Comparison of ENCODE assay signal across 1 cellular context in the genomic region with DNA sequence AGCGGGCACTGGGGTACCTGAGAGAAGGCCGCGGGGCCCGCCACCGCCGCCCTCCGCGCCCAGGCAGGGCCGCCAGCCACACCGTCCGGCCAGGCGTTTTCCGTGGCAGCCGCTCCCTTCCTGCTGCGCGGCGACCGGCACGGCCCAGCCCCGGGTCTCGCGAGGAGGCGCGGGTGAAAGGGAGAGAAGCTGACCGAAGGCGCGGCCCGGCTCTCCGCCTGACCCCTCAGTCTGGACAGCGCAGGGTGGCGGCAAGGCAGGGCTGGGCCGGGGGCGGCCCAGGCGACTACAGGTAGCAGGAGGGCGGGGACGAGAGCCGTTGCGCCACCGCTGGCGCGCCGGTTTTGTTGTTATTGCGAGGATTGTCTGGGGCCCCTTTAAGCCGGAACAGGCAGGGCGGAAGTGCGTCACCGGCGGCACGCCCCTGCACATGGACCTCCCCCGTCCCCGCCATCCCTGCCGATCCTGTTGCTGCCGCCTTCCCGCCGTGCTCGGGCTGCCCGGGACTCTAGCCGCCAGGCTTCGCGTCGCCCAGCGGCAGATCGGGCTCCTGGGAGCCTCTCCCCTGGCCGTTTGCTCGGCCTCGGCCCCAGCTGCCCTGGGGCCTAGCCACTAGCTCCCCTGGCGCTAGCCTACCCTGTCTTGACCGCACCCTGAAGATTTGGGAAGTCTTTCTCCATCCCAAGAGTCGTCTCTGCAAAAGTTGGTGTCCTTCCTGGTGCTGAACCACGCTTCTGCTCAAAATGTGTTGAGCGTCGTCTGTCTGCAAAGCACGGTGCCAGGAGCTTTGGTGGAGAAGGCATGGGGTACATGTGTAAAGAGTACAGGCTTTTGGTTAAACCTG.
TF ChIP-seq lines count a peak whose summit lies in the region.

A gene with protein sequence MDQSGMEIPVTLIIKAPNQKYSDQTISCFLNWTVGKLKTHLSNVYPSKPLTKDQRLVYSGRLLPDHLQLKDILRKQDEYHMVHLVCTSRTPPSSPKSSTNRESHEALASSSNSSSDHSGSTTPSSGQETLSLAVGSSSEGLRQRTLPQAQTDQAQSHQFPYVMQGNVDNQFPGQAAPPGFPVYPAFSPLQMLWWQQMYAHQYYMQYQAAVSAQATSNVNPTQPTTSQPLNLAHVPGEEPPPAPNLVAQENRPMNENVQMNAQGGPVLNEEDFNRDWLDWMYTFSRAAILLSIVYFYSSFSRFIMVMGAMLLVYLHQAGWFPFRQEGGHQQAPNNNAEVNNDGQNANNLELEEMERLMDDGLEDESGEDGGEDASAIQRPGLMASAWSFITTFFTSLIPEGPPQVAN (minus strand): TSS at position 352 of the 844 bp plus-strand sequence. CDS start 805 bp downstream, outside the sequence.

TF ChIP-seq in WTC11, 78 proteins besides CTCF, POLR2A, EP300 and RAD21 (continued from another document and continues in another):
- TF ChIP-seq, protein P1, sequence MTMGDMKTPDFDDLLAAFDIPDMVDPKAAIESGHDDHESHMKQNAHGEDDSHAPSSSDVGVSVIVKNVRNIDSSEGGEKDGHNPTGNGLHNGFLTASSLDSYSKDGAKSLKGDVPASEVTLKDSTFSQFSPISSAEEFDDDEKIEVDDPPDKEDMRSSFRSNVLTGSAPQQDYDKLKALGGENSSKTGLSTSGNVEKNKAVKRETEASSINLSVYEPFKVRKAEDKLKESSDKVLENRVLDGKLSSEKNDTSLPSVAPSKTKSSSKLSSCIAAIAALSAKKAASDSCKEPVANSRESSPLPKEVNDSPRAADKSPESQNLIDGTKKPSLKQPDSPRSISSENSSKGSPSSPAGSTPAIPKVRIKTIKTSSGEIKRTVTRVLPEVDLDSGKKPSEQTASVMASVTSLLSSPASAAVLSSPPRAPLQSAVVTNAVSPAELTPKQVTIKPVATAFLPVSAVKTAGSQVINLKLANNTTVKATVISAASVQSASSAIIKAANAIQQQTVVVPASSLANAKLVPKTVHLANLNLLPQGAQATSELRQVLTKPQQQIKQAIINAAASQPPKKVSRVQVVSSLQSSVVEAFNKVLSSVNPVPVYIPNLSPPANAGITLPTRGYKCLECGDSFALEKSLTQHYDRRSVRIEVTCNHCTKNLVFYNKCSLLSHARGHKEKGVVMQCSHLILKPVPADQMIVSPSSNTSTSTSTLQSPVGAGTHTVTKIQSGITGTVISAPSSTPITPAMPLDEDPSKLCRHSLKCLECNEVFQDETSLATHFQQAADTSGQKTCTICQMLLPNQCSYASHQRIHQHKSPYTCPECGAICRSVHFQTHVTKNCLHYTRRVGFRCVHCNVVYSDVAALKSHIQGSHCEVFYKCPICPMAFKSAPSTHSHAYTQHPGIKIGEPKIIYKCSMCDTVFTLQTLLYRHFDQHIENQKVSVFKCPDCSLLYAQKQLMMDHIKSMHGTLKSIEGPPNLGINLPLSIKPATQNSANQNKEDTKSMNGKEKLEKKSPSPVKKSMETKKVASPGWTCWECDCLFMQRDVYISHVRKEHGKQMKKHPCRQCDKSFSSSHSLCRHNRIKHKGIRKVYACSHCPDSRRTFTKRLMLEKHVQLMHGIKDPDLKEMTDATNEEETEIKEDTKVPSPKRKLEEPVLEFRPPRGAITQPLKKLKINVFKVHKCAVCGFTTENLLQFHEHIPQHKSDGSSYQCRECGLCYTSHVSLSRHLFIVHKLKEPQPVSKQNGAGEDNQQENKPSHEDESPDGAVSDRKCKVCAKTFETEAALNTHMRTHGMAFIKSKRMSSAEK (CRISPR knock-in tag; IDR thresholded peaks at IDR 0.05; ENCODE audit: borderline replicate concordance) = no peak
- 0 out of 2 replicates have a peak, but pooled peaks have one; percentile 37 for TF ChIP-seq TCF7 (CRISPR knock-in tag; IDR thresholded peaks at IDR 0.05; ENCODE audit: low read depth)
- TF ChIP-seq, protein P2, sequence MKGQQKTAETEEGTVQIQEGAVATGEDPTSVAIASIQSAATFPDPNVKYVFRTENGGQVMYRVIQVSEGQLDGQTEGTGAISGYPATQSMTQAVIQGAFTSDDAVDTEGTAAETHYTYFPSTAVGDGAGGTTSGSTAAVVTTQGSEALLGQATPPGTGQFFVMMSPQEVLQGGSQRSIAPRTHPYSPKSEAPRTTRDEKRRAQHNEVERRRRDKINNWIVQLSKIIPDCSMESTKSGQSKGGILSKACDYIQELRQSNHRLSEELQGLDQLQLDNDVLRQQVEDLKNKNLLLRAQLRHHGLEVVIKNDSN (CRISPR knock-in tag; IDR thresholded peaks at IDR 0.05) = peak; percentile 76; the same call in 1 of the 2 replicates
- no peak for TF ChIP-seq EMX1 (CRISPR knock-in tag; IDR thresholded peaks at IDR 0.05)
- no peak for TF ChIP-seq GRHL2 (CRISPR knock-in tag; IDR thresholded peaks at IDR 0.05; ENCODE audit: insufficient replicate concordance, severe bottlenecking)
- TF ChIP-seq, protein P3, sequence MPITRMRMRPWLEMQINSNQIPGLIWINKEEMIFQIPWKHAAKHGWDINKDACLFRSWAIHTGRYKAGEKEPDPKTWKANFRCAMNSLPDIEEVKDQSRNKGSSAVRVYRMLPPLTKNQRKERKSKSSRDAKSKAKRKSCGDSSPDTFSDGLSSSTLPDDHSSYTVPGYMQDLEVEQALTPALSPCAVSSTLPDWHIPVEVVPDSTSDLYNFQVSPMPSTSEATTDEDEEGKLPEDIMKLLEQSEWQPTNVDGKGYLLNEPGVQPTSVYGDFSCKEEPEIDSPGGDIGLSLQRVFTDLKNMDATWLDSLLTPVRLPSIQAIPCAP (CRISPR knock-in tag; IDR thresholded peaks at IDR 0.05) = 0 out of 2 replicates have a peak, but pooled peaks have one; percentile 26
- TF ChIP-seq, protein P4, sequence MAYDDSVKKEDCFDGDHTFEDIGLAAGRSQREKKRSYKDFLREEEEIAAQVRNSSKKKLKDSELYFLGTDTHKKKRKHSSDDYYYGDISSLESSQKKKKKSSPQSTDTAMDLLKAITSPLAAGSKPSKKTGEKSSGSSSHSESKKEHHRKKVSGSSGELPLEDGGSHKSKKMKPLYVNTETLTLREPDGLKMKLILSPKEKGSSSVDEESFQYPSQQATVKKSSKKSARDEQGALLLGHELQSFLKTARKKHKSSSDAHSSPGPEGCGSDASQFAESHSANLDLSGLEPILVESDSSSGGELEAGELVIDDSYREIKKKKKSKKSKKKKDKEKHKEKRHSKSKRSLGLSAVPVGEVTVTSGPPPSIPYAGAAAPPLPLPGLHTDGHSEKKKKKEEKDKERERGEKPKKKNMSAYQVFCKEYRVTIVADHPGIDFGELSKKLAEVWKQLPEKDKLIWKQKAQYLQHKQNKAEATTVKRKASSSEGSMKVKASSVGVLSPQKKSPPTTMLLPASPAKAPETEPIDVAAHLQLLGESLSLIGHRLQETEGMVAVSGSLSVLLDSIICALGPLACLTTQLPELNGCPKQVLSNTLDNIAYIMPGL (CRISPR knock-in tag; IDR thresholded peaks at IDR 0.05) = peak; percentile 99
- TF ChIP-seq, protein P5, sequence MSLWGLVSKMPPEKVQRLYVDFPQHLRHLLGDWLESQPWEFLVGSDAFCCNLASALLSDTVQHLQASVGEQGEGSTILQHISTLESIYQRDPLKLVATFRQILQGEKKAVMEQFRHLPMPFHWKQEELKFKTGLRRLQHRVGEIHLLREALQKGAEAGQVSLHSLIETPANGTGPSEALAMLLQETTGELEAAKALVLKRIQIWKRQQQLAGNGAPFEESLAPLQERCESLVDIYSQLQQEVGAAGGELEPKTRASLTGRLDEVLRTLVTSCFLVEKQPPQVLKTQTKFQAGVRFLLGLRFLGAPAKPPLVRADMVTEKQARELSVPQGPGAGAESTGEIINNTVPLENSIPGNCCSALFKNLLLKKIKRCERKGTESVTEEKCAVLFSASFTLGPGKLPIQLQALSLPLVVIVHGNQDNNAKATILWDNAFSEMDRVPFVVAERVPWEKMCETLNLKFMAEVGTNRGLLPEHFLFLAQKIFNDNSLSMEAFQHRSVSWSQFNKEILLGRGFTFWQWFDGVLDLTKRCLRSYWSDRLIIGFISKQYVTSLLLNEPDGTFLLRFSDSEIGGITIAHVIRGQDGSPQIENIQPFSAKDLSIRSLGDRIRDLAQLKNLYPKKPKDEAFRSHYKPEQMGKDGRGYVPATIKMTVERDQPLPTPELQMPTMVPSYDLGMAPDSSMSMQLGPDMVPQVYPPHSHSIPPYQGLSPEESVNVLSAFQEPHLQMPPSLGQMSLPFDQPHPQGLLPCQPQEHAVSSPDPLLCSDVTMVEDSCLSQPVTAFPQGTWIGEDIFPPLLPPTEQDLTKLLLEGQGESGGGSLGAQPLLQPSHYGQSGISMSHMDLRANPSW (CRISPR knock-in tag; conservative IDR thresholded peaks at IDR 0.05; ENCODE audit: low read depth) = 0 out of 2 replicates have a peak, but pooled peaks have one; percentile 82
- TF ChIP-seq NR2C2 (CRISPR knock-in tag; IDR thresholded peaks at IDR 0.05) = peak; percentile 52; the same call in 1 of the 2 replicates
- TF ChIP-seq, protein P6, sequence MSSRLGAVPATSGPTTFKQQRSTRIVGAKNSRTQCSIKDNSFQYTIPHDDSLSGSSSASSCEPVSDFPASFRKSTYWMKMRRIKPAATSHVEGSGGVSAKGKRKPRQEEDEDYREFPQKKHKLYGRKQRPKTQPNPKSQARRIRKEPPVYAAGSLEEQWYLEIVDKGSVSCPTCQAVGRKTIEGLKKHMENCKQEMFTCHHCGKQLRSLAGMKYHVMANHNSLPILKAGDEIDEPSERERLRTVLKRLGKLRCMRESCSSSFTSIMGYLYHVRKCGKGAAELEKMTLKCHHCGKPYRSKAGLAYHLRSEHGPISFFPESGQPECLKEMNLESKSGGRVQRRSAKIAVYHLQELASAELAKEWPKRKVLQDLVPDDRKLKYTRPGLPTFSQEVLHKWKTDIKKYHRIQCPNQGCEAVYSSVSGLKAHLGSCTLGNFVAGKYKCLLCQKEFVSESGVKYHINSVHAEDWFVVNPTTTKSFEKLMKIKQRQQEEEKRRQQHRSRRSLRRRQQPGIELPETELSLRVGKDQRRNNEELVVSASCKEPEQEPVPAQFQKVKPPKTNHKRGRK (CRISPR knock-in tag; IDR thresholded peaks at IDR 0.05; ENCODE audit: borderline replicate concordance) = no peak
- peak; percentile 19; the same call in 1 of the 2 replicates for TF ChIP-seq NFE2L1 (CRISPR knock-in tag; IDR thresholded peaks at IDR 0.05)
- peak; percentile 94 for TF ChIP-seq SP1 (CRISPR knock-in tag; conservative IDR thresholded peaks at IDR 0.05)
- peak; percentile 72; the same call in 1 of the 2 replicates for TF ChIP-seq NR1H2 (CRISPR knock-in tag; IDR thresholded peaks at IDR 0.05)
- TF ChIP-seq, protein P7, sequence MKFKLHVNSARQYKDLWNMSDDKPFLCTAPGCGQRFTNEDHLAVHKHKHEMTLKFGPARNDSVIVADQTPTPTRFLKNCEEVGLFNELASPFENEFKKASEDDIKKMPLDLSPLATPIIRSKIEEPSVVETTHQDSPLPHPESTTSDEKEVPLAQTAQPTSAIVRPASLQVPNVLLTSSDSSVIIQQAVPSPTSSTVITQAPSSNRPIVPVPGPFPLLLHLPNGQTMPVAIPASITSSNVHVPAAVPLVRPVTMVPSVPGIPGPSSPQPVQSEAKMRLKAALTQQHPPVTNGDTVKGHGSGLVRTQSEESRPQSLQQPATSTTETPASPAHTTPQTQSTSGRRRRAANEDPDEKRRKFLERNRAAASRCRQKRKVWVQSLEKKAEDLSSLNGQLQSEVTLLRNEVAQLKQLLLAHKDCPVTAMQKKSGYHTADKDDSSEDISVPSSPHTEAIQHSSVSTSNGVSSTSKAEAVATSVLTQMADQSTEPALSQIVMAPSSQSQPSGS (CRISPR knock-in tag; IDR thresholded peaks at IDR 0.05; ENCODE audit: borderline replicate concordance, low read depth) = no peak
- peak; percentile 74; the same call in 1 of the 2 replicates for TF ChIP-seq ZBTB21 (CRISPR knock-in tag; IDR thresholded peaks at IDR 0.05; ENCODE audit: borderline replicate concordance)
- TF ChIP-seq, protein P8, sequence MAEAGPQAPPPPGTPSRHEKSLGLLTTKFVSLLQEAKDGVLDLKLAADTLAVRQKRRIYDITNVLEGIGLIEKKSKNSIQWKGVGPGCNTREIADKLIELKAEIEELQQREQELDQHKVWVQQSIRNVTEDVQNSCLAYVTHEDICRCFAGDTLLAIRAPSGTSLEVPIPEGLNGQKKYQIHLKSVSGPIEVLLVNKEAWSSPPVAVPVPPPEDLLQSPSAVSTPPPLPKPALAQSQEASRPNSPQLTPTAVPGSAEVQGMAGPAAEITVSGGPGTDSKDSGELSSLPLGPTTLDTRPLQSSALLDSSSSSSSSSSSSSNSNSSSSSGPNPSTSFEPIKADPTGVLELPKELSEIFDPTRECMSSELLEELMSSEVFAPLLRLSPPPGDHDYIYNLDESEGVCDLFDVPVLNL (CRISPR knock-in tag; IDR thresholded peaks at IDR 0.05; ENCODE audit: borderline replicate concordance, low read depth) = peak; percentile 7; the same call in 1 of the 2 replicates
- TF ChIP-seq, protein P9, sequence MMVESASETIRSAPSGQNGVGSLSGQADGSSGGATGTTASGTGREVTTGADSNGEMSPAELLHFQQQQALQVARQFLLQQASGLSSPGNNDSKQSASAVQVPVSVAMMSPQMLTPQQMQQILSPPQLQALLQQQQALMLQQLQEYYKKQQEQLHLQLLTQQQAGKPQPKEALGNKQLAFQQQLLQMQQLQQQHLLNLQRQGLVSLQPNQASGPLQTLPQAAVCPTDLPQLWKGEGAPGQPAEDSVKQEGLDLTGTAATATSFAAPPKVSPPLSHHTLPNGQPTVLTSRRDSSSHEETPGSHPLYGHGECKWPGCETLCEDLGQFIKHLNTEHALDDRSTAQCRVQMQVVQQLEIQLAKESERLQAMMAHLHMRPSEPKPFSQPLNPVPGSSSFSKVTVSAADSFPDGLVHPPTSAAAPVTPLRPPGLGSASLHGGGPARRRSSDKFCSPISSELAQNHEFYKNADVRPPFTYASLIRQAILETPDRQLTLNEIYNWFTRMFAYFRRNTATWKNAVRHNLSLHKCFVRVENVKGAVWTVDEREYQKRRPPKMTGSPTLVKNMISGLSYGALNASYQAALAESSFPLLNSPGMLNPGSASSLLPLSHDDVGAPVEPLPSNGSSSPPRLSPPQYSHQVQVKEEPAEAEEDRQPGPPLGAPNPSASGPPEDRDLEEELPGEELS (CRISPR knock-in tag; IDR thresholded peaks at IDR 0.05) = peak; percentile 45; the same call in 1 of the 2 replicates
- TF ChIP-seq, protein P10, sequence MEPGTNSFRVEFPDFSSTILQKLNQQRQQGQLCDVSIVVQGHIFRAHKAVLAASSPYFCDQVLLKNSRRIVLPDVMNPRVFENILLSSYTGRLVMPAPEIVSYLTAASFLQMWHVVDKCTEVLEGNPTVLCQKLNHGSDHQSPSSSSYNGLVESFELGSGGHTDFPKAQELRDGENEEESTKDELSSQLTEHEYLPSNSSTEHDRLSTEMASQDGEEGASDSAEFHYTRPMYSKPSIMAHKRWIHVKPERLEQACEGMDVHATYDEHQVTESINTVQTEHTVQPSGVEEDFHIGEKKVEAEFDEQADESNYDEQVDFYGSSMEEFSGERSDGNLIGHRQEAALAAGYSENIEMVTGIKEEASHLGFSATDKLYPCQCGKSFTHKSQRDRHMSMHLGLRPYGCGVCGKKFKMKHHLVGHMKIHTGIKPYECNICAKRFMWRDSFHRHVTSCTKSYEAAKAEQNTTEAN (CRISPR knock-in tag; IDR thresholded peaks at IDR 0.05) = no peak
- no peak for TF ChIP-seq ZNF138 (CRISPR knock-in tag; conservative IDR thresholded peaks at IDR 0.05)
- TF ChIP-seq TEAD4 (CRISPR knock-in tag; IDR thresholded peaks at IDR 0.05) = no peak
- TF ChIP-seq, protein P11, sequence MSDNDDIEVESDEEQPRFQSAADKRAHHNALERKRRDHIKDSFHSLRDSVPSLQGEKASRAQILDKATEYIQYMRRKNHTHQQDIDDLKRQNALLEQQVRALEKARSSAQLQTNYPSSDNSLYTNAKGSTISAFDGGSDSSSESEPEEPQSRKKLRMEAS (CRISPR knock-in tag; IDR thresholded peaks at IDR 0.05) = peak; percentile 97
- no peak for TF ChIP-seq CBFB (CRISPR knock-in tag; IDR thresholded peaks at IDR 0.05; ENCODE audit: low read depth)
